Comparison of ENCODE assay signal across 1 cellular context in the genomic region with DNA sequence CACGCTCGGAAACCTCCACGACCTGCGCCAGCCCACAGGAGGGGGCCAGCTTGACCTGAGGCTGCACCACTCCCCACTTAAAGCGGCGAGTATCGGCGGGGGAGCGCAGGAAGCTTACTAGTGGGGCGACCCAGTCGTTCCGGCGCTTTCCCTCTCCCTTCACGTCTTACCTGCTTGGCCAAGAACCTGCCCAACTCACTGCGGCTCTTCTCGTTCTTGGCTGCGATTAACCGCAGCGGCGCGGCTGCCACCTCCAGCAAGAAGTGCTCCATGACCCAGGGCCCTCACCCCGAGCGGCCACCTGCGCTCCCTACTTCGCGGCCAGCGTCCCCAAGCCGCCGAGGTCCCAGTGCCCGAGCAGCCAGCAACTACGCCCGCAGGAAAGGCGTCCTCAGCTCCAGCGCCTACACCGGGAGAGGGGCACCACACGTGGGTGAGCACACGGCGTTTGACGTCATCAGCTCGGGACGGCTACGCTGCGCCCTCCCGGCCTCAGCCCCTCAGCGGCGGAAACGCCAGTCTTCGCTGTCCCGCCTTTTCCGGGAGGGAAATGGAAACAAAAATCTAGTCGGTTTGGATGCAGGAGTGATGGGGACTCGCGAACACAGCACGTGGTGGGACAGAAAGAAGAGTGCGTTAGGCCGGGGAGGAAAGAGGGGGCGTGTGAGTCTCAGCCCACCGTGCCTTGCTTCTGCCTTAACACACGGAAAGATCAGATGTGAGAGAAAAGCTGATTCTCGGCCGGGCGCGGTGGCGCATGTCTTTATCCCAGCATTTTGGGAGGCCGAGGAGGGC.
TF ChIP-seq lines count a peak whose summit lies in the region.

A gene with protein sequence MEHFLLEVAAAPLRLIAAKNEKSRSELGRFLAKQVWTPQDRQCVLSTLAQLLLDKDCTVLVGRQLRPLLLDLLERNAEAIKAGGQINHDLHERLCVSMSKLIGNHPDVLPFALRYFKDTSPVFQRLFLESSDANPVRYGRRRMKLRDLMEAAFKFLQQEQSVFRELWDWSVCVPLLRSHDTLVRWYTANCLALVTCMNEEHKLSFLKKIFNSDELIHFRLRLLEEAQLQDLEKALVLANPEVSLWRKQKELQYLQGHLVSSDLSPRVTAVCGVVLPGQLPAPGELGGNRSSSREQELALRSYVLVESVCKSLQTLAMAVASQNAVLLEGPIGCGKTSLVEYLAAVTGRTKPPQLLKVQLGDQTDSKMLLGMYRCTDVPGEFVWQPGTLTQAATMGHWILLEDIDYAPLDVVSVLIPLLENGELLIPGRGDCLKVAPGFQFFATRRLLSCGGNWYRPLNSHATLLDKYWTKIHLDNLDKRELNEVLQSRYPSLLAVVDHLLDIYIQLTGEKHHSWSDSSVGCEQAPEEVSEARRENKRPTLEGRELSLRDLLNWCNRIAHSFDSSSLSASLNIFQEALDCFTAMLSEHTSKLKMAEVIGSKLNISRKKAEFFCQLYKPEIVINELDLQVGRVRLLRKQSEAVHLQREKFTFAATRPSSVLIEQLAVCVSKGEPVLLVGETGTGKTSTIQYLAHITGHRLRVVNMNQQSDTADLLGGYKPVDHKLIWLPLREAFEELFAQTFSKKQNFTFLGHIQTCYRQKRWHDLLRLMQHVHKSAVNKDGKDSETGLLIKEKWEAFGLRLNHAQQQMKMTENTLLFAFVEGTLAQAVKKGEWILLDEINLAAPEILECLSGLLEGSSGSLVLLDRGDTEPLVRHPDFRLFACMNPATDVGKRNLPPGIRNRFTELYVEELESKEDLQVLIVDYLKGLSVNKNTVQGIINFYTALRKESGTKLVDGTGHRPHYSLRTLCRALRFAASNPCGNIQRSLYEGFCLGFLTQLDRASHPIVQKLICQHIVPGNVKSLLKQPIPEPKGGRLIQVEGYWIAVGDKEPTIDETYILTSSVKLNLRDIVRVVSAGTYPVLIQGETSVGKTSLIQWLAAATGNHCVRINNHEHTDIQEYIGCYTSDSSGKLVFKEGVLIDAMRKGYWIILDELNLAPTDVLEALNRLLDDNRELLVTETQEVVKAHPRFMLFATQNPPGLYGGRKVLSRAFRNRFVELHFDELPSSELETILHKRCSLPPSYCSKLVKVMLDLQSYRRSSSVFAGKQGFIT (N-terminal part only) (minus strand): TSS at position 459 of the 795 bp plus-strand sequence. CDS start 187 bp downstream, at position 272.

TF ChIP-seq in K562, 482 proteins besides CTCF, POLR2A, EP300 and RAD21 (continued from another document and continues in another):
- TF ChIP-seq, protein P1, sequence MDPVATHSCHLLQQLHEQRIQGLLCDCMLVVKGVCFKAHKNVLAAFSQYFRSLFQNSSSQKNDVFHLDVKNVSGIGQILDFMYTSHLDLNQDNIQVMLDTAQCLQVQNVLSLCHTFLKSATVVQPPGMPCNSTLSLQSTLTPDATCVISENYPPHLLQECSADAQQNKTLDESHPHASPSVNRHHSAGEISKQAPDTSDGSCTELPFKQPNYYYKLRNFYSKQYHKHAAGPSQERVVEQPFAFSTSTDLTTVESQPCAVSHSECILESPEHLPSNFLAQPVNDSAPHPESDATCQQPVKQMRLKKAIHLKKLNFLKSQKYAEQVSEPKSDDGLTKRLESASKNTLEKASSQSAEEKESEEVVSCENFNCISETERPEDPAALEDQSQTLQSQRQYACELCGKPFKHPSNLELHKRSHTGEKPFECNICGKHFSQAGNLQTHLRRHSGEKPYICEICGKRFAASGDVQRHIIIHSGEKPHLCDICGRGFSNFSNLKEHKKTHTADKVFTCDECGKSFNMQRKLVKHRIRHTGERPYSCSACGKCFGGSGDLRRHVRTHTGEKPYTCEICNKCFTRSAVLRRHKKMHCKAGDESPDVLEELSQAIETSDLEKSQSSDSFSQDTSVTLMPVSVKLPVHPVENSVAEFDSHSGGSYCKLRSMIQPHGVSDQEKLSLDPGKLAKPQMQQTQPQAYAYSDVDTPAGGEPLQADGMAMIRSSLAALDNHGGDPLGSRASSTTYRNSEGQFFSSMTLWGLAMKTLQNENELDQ (CRISPR knock-in tag; IDR thresholded peaks at IDR 0.05; ENCODE audit: borderline replicate concordance): no peak
- no peak for TF ChIP-seq ZBTB8A (IDR thresholded peaks at IDR 0.05; ENCODE audit: partially characterized antibody)
- TF ChIP-seq C11orf30 (IDR thresholded peaks at IDR 0.05; ENCODE audit: low read depth): peak; percentile 92
- TF ChIP-seq SMARCC2 (IDR thresholded peaks at IDR 0.05; ENCODE audit: low read depth): no peak
- TF ChIP-seq TCF7 (IDR thresholded peaks at IDR 0.05; ENCODE audit: borderline replicate concordance): no peak
- no peak for TF ChIP-seq BRF1 (IDR thresholded peaks at IDR 0.05; ENCODE audit: borderline replicate concordance, extremely low read depth, insufficient read length)
- TF ChIP-seq, protein P2, sequence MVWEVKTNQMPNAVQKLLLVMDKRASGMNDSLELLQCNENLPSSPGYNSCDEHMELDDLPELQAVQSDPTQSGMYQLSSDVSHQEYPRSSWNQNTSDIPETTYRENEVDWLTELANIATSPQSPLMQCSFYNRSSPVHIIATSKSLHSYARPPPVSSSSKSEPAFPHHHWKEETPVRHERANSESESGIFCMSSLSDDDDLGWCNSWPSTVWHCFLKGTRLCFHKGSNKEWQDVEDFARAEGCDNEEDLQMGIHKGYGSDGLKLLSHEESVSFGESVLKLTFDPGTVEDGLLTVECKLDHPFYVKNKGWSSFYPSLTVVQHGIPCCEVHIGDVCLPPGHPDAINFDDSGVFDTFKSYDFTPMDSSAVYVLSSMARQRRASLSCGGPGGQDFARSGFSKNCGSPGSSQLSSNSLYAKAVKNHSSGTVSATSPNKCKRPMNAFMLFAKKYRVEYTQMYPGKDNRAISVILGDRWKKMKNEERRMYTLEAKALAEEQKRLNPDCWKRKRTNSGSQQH (CRISPR knock-in tag; IDR thresholded peaks at IDR 0.05): no peak
- TF ChIP-seq RFX5 (IDR thresholded peaks at IDR 0.05; ENCODE audit: low read depth, low read length): no peak
- no peak for TF ChIP-seq TSC22D4 (tag; IDR thresholded peaks at IDR 0.05)
- no peak for TF ChIP-seq MED1 (CRISPR knock-in tag; IDR thresholded peaks at IDR 0.05; ENCODE audit: borderline replicate concordance)
- TF ChIP-seq, protein P3, sequence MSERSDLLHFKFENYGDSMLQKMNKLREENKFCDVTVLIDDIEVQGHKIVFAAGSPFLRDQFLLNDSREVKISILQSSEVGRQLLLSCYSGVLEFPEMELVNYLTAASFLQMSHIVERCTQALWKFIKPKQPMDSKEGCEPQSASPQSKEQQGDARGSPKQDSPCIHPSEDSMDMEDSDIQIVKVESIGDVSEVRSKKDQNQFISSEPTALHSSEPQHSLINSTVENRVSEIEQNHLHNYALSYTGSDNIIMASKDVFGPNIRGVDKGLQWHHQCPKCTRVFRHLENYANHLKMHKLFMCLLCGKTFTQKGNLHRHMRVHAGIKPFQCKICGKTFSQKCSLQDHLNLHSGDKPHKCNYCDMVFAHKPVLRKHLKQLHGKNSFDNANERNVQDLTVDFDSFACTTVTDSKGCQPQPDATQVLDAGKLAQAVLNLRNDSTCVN (CRISPR knock-in tag; IDR thresholded peaks at IDR 0.05): no peak
- no peak for TF ChIP-seq CEBPG (CRISPR knock-in tag; IDR thresholded peaks at IDR 0.05)
- TF ChIP-seq CEBPG (tag; conservative IDR thresholded peaks at IDR 0.05 in 1 of 2, IDR thresholded peaks at IDR 0.05 in 1 of 2): no peak
- no peak for TF ChIP-seq ZFP36 (IDR thresholded peaks at IDR 0.05; ENCODE audit: low read depth, low read length, partially characterized antibody)
- no peak for TF ChIP-seq BCOR (IDR thresholded peaks at IDR 0.05)
- TF ChIP-seq FOSL1 (tag; conservative IDR thresholded peaks at IDR 0.05): no peak; the same call in 1 of the 2 replicates
- TF ChIP-seq STAT5B (CRISPR knock-in tag; IDR thresholded peaks at IDR 0.05): no peak
- no peak for TF ChIP-seq TFAM (CRISPR knock-in tag; conservative IDR thresholded peaks at IDR 0.05)
- peak; percentile 83 for TF ChIP-seq RB1 (IDR thresholded peaks at IDR 0.05; ENCODE audit: low read depth)
- no peak for TF ChIP-seq BACH1 (tag; IDR thresholded peaks at IDR 0.05)
- no peak for TF ChIP-seq ZNF124 (CRISPR knock-in tag; IDR thresholded peaks at IDR 0.05)
- TF ChIP-seq POLR3A (IDR thresholded peaks at IDR 0.05; ENCODE audit: borderline replicate concordance, extremely low read depth, insufficient read depth, insufficient read length): no peak
- TF ChIP-seq, protein P4, sequence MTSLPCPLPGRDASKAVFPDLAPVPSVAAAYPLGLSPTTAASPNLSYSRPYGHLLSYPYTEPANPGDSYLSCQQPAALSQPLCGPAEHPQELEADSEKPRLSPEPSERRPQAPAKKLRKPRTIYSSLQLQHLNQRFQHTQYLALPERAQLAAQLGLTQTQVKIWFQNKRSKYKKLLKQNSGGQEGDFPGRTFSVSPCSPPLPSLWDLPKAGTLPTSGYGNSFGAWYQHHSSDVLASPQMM (CRISPR knock-in tag; IDR thresholded peaks at IDR 0.05): no peak
- no peak for TF ChIP-seq ZNF134 (CRISPR knock-in tag; conservative IDR thresholded peaks at IDR 0.05)
- TF ChIP-seq ZKSCAN1 (IDR thresholded peaks at IDR 0.05; ENCODE audit: low read depth, low read length): peak; percentile 48; the same call in 1 of the 2 replicates
- TF ChIP-seq ZNF431 (CRISPR knock-in tag; IDR thresholded peaks at IDR 0.05): peak; percentile 78
- TF ChIP-seq, protein P5, sequence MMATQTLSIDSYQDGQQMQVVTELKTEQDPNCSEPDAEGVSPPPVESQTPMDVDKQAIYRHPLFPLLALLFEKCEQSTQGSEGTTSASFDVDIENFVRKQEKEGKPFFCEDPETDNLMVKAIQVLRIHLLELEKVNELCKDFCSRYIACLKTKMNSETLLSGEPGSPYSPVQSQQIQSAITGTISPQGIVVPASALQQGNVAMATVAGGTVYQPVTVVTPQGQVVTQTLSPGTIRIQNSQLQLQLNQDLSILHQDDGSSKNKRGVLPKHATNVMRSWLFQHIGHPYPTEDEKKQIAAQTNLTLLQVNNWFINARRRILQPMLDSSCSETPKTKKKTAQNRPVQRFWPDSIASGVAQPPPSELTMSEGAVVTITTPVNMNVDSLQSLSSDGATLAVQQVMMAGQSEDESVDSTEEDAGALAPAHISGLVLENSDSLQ (IDR thresholded peaks at IDR 0.05): peak; percentile 94
- TF ChIP-seq, protein P6, sequence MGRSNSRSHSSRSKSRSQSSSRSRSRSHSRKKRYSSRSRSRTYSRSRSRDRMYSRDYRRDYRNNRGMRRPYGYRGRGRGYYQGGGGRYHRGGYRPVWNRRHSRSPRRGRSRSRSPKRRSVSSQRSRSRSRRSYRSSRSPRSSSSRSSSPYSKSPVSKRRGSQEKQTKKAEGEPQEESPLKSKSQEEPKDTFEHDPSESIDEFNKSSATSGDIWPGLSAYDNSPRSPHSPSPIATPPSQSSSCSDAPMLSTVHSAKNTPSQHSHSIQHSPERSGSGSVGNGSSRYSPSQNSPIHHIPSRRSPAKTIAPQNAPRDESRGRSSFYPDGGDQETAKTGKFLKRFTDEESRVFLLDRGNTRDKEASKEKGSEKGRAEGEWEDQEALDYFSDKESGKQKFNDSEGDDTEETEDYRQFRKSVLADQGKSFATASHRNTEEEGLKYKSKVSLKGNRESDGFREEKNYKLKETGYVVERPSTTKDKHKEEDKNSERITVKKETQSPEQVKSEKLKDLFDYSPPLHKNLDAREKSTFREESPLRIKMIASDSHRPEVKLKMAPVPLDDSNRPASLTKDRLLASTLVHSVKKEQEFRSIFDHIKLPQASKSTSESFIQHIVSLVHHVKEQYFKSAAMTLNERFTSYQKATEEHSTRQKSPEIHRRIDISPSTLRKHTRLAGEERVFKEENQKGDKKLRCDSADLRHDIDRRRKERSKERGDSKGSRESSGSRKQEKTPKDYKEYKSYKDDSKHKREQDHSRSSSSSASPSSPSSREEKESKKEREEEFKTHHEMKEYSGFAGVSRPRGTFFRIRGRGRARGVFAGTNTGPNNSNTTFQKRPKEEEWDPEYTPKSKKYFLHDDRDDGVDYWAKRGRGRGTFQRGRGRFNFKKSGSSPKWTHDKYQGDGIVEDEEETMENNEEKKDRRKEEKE (IDR thresholded peaks at IDR 0.05; ENCODE audit: borderline replicate concordance in 1 of 2, control insufficient read depth in 1 of 2, low read depth in 2 of 2, low read length in 1 of 2): no peak
- TF ChIP-seq DPF2 (IDR thresholded peaks at IDR 0.05): no peak; the same call in 1 of the 2 replicates
- no peak for TF ChIP-seq MYBL2 (IDR thresholded peaks at IDR 0.05; ENCODE audit: low read depth)
- TF ChIP-seq MYBL2 (CRISPR knock-in tag; IDR thresholded peaks at IDR 0.05; ENCODE audit: borderline replicate concordance): no peak
- TF ChIP-seq RNF2 (IDR thresholded peaks at IDR 0.05): peak; percentile 69; the same call in 1 of the 2 replicates
- TF ChIP-seq KAT8 (IDR thresholded peaks at IDR 0.05; ENCODE audit: low read depth): no peak
- no peak for TF ChIP-seq ZNF354B (CRISPR knock-in tag; IDR thresholded peaks at IDR 0.05)
- no peak for TF ChIP-seq KDM1A (IDR thresholded peaks at IDR 0.05)
- TF ChIP-seq DMBX1 (CRISPR knock-in tag; IDR thresholded peaks at IDR 0.05; ENCODE audit: borderline replicate concordance): peak; percentile 44; the same call in 1 of the 2 replicates
- no peak for TF ChIP-seq ZNF444 (CRISPR knock-in tag; IDR thresholded peaks at IDR 0.05)
- TF ChIP-seq BRD4 (IDR thresholded peaks at IDR 0.05): no peak; the same call in 1 of the 2 replicates
- TF ChIP-seq CHD1 (IDR thresholded peaks at IDR 0.05; ENCODE audit: low read length): peak; percentile 80
- TF ChIP-seq STAG1 (CRISPR knock-in tag; IDR thresholded peaks at IDR 0.05; ENCODE audit: borderline replicate concordance): no peak
- TF ChIP-seq, protein P7, sequence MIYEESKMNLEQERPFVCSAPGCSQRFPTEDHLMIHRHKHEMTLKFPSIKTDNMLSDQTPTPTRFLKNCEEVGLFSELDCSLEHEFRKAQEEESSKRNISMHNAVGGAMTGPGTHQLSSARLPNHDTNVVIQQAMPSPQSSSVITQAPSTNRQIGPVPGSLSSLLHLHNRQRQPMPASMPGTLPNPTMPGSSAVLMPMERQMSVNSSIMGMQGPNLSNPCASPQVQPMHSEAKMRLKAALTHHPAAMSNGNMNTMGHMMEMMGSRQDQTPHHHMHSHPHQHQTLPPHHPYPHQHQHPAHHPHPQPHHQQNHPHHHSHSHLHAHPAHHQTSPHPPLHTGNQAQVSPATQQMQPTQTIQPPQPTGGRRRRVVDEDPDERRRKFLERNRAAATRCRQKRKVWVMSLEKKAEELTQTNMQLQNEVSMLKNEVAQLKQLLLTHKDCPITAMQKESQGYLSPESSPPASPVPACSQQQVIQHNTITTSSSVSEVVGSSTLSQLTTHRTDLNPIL (CRISPR knock-in tag; IDR thresholded peaks at IDR 0.05): no peak
- TF ChIP-seq, protein P8, sequence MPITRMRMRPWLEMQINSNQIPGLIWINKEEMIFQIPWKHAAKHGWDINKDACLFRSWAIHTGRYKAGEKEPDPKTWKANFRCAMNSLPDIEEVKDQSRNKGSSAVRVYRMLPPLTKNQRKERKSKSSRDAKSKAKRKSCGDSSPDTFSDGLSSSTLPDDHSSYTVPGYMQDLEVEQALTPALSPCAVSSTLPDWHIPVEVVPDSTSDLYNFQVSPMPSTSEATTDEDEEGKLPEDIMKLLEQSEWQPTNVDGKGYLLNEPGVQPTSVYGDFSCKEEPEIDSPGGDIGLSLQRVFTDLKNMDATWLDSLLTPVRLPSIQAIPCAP (CRISPR knock-in tag; IDR thresholded peaks at IDR 0.05; ENCODE audit: borderline replicate concordance): no peak
- TF ChIP-seq, protein P9, sequence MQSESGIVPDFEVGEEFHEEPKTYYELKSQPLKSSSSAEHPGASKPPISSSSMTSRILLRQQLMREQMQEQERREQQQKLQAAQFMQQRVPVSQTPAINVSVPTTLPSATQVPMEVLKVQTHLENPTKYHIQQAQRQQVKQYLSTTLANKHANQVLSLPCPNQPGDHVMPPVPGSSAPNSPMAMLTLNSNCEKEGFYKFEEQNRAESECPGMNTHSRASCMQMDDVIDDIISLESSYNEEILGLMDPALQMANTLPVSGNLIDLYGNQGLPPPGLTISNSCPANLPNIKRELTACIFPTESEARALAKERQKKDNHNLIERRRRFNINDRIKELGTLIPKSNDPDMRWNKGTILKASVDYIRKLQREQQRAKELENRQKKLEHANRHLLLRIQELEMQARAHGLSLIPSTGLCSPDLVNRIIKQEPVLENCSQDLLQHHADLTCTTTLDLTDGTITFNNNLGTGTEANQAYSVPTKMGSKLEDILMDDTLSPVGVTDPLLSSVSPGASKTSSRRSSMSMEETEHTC (IDR thresholded peaks at IDR 0.05): no peak
- 0 out of 2 replicates have a peak, but pooled peaks have one; percentile 8 for TF ChIP-seq SOX6 (IDR thresholded peaks at IDR 0.05)
